ENCODE assay signal across 8 cellular contexts in the genomic region with DNA sequence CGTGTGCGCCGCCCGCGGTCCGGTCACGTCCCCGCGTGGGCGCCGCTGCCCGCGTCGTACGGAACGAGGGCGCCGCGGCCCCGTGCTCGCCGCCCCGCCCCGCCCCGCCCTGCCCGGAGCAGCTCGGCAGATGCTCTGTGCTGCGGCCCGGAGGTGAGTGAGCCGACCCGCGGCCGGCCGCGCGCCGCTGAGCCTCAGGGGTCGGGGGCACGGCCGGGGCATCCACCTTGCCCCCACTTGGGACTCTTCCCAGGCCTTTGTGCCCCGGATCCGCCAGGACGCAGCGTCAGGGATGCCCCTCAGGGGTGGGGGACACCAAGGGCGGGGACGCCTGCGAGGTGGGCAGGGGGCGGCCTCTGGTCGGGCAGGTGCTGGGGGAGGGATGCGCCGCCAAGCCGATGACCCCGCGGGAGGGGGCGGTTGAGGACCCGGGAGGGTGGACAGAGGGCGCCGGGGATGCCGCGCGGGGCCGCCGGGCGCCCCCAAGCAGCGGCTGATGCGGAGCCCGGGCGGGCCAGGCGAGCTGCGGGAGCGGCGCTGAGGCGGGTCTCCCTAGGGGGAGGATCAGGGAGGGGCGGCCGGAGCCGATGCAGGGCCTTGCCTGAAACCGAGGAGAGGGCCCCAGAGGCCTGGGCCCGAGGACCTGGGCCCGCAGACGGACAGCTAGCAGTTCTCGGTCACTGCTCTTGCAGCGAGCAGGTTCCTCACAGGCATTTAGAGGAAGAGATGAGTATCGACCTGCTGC. TPM values are rescaled to one million over a fixed set of nuclear protein-coding genes. Genes with fewer than 3 reads are reported as not detected.
DNase-seq lines count a peak whose midpoint lies in the region; ATAC-seq and TF ChIP-seq lines count a peak whose summit lies in the region.

A gene (plus strand): TSS at position 102 of the 745 bp plus-strand sequence. CDS start 25,177 bp downstream, outside the sequence.

- H3K36me3 ChIP-seq in BE2C (no peaks in the 10 kb centered on the region), heart right ventricle (no peaks in the 10 kb centered on the region)

- H3K4me1 ChIP-seq in BE2C (no peaks in the 10 kb centered on the region), heart right ventricle (peaks cover 0 to 42% (median 20%) of the 10 kb centered on the region in 9 donors)

- no peak for TF ChIP-seq CTCF in BE2C (IDR thresholded peaks at IDR 0.05; ENCODE audit: low read depth, low read length)
- no peak for TF ChIP-seq CTCF in heart right ventricle (IDR thresholded peaks at IDR 0.05)

- H3K9me3 ChIP-seq in BE2C (no peaks in the 10 kb centered on the region), heart right ventricle (no peaks in the 10 kb centered on the region)

- H3K27ac ChIP-seq in heart right ventricle, result peak within 1 kb of the TSS in 5 of 10 donors; percentile 15 to 59 (median 52)

- H3K27me3 ChIP-seq in BE2C (no peaks in the 10 kb centered on the region), heart right ventricle (peaks cover 0 to 36% (median 0%) of the 10 kb centered on the region in 7 donors)

- peak; percentile 46 for ATAC-seq in GM19025 (IDR thresholded peaks at IDR 0.05; ENCODE audit: low read depth, unreplicated experiment)
- peak in 3 of 8 donors; percentile 7 to 13 (median 9) for ATAC-seq in heart right ventricle
- no peak for ATAC-seq in HG02798 (IDR thresholded peaks at IDR 0.05; ENCODE audit: poor library complexity, unreplicated experiment)
- no peak for ATAC-seq in HG03442 (IDR thresholded peaks at IDR 0.05; ENCODE audit: unreplicated experiment)

- H3K4me3 ChIP-seq in BE2C (ENCODE audit: low read depth, low read length) (peak within 1 kb of the TSS; percentile 88), heart right ventricle (peak within 1 kb of the TSS; percentile 18 to 85 (median 62))

- intact Hi-C loops in heart right ventricle (cut with DNase I) (no loop called here), posterior vena cava (cut with DNase I) (no loop called here)

- 3 to 4% methylated on average over 52 to 83 of the region's 83 CpGs for WGBS in heart right ventricle, 2 donors

- DNase-seq in BE2C (peak; percentile 60), NAMALWA (ENCODE audit: low spot score) (peak; percentile 46), heart right ventricle (peak in 1 of 2 donors; percentile 17), posterior vena cava (ENCODE audit: low spot score) (peak; percentile 82)
- peak; percentile 16 for DNase-seq in activated naive CD4-positive, alpha-beta T cell treated with anti-CD3 and anti-CD28 coated beads, Interleukin-2, amount 50 U/mL, for 16 hours

RNA-seq across cellular contexts. Expression of the gene that starts here (rescaled TPM):
- 23.0 TPM for polyA plus RNA-seq in BE2C (2012; ENCODE audit: insufficient read depth, insufficient read length, low read depth)
- total RNA-seq in heart right ventricle, result 1 to 10 TPM; 1.5 to 4.2 (median 2.6) TPM
- polyA plus RNA-seq in heart right ventricle, result 1 to 10 TPM; 1.3 to 2.1 TPM
- 10 to 100 TPM; 34.3 to 37.0 TPM for total RNA-seq in posterior vena cava

Comparison
In these comparisons a context has a peak if more than half of its experiments do, and no peak if none do; other contexts are left out.
1. RNA of the gene that starts here (total RNA-seq): 34.3 to 37.0 TPM in posterior vena cava; 1.5 to 4.2 TPM in heart right ventricle; every median in the first group is over 4 times any median in the second.